9 cellular contexts compared by ENCODE assay signal in genomic region chr2:223247136-223247535, GRCh38.
DNase-seq lines count a peak whose midpoint lies in the region; ATAC-seq, FAIRE-seq and TF ChIP-seq lines count a peak whose summit lies in the region.
"Had no signal": no experiment of that assay in that cellular context is flagged by ENCODE, and none has a peak within 500 bp of the region (broad histone marks: within the 10 kb centered on the region; RNA-seq: fewer than 3 reads in every experiment).

No MANE protein-coding gene starts in this region.

- H4K20me1 ChIP-seq in KMS-11 (ENCODE audit: insufficient read depth) = no peaks in the 10 kb centered on the region

- no peak for ATAC-seq in GM18907 (IDR thresholded peaks at IDR 0.05; ENCODE audit: unreplicated experiment)

- no peaks in the 10 kb centered on the region for H3K27me3 ChIP-seq in KMS-11 (ENCODE audit: insufficient read depth, low read depth)

- H3K4me1 ChIP-seq in KMS-11 (ENCODE audit: low read depth, poor library complexity, severe bottlenecking) = no peaks in the 10 kb centered on the region

- H3K36me3 ChIP-seq in KMS-11 (ENCODE audit: insufficient read depth) = no peaks in the 10 kb centered on the region

- H3K4me3 ChIP-seq in KMS-11 (IDR thresholded peaks at IDR 0.05; ENCODE audit: insufficient read depth, low read depth, low read length) = no peak overlapping the region

- peak; percentile 30 for DNase-seq in Daoy (ENCODE audit: low read depth)
- DNase-seq in kidney tubule cell (ENCODE audit: low spot score) = peak; percentile 56
- DNase-seq in DMS79 treated with DMSO at 0.1 percent for 48 hours (lab: John Stamatoyannopoulos, UW) = no peak
- no peak for DNase-seq in frontal cortex (ENCODE audit: low spot score in 2 of 2)
- no peak for DNase-seq in stimulated activated CD4-positive, alpha-beta T cell treated with anti-CD3 and anti-CD28 coated beads, Interleukin-4, amount 100 ng/mL, for 1 hour
- DNase-seq: activated T-cell treated with anti-CD3 and anti-CD28 coated beads for 4 hours had no signal

- H3K27ac ChIP-seq in KMS-11 = no peak overlapping the region
- no peak overlapping the region for H3K27ac ChIP-seq in VCaP

- H2AFZ ChIP-seq in KMS-11 (ENCODE audit: low read depth) = no peak overlapping the region

- TF ChIP-seq CTCF in KMS-11 (conservative IDR thresholded peaks at IDR 0.05; ENCODE audit: low read depth, low read length) (peak; percentile 60), VCaP (conservative IDR thresholded peaks at IDR 0.05) (peak; percentile 65)

- H3K4me2 ChIP-seq in KMS-11 = no peak overlapping the region

- FAIRE-seq in frontal cortex (lab: Jason Lieb, UNC) = no peak

- H3K9ac ChIP-seq in KMS-11 = no peak overlapping the region

- no peaks in the 10 kb centered on the region for H3K79me2 ChIP-seq in KMS-11 (ENCODE audit: insufficient read depth, low read depth)

Comparison
In these comparisons a context has a peak if more than half of its experiments do, and no peak if none do; other contexts are left out.
1. DNase-seq: peak in Daoy (single experiment) and kidney tubule cell (single experiment); none in DMS79 treated with DMSO at 0.1 percent for 48 hours (single experiment), frontal cortex (0 of 2) and stimulated activated CD4-positive, alpha-beta T cell treated with anti-CD3 and anti-CD28 coated beads, Interleukin-4, amount 100 ng/mL, for 1 hour (single experiment).